Comparison of ENCODE assay signal across 12 cellular contexts in the genomic region with DNA sequence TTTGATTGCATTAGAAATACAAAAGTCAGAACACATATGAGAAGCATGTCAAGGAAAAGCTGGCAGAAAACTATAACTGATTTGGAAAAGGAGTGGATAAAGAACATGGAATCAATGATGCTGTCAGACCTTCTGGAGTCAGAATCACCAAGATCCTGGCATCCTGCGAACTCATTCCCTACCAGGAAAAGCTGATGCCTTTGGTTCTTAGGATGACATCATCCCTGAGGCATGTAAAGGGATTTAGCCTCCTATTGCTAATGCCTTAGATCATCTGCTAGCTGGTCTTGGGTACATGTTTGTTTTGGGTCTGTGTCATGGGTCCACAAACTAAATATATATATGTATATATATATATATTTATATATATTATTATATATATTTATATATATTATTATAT.
DNase-seq lines count a peak whose midpoint lies in the region; ATAC-seq, FAIRE-seq and TF ChIP-seq lines count a peak whose summit lies in the region.
"Had no signal": no experiment of that assay in that cellular context is flagged by ENCODE, and none has a peak within 500 bp of the region (broad histone marks: within the 10 kb centered on the region; RNA-seq: fewer than 3 reads in every experiment).

No MANE protein-coding gene starts in this region.

- H3K4me3 ChIP-seq in H1 (ENCODE audit: extremely low read depth in 1 of 4, insufficient read depth in 2 of 4, low read depth in 3 of 4, low read length in 4 of 4) = no peak overlapping the region
- H3K4me3 ChIP-seq in upper lobe of right lung = no peak overlapping the region
- no peak overlapping the region for H3K4me3 ChIP-seq in esophagus squamous epithelium
- H3K4me3 ChIP-seq: tibial nerve had no signal

- POLR2A ChIA-PET in H1 (lab: Charles Lee; ENCODE audit: partially characterized antibody) = no interaction called here

- H4K20me1 ChIP-seq in H1 (replicated peaks in 1 of 2; ENCODE audit: control insufficient read depth in 1 of 2, insufficient read depth in 2 of 2, low read length in 2 of 2) = no peaks in the 10 kb centered on the region

- H2BK5ac ChIP-seq in H1 (ENCODE audit: low read depth, low read length) = no peak overlapping the region

- no peak overlapping the region for H3K56ac ChIP-seq in H1 (replicated peaks; ENCODE audit: insufficient read length, low read depth, low read length)

- H3K9me3 ChIP-seq in H1 (ENCODE audit: insufficient read depth in 2 of 2, low read depth in 1 of 2, low read length in 1 of 2) = no peaks in the 10 kb centered on the region
- H3K9me3 ChIP-seq in upper lobe of right lung = no peaks in the 10 kb centered on the region
- no peaks in the 10 kb centered on the region for H3K9me3 ChIP-seq in esophagus squamous epithelium
- H3K9me3 ChIP-seq: tibial nerve had no signal

- H3K27me3 ChIP-seq in H1 (replicated peaks in 1 of 4; ENCODE audit: control insufficient read depth in 3 of 4, extremely low read depth in 1 of 4, insufficient read depth in 3 of 4, low read length in 3 of 4) (no peaks in the 10 kb centered on the region), upper lobe of right lung (no peaks in the 10 kb centered on the region), esophagus squamous epithelium (no peaks in the 10 kb centered on the region)
- H3K27me3 ChIP-seq: tibial nerve had no signal

- no peak overlapping the region for H3K14ac ChIP-seq in H1 (ENCODE audit: insufficient read length)

- H4K5ac ChIP-seq in H1 (ENCODE audit: insufficient read length, low read depth, low read length) = no peak overlapping the region

- no peak overlapping the region for H2BK15ac ChIP-seq in H1 (ENCODE audit: low read length)

- no peak for TF ChIP-seq EP300 in H1 (IDR thresholded peaks at IDR 0.05; ENCODE audit: borderline replicate concordance in 1 of 2, low read depth in 2 of 2, low read length in 2 of 2)

- H2AFZ ChIP-seq in H1 (ENCODE audit: low read length) = no peak overlapping the region

- DNase-seq in DMS53 treated with DMSO at 0.1 percent for 48 hours (lab: John Stamatoyannopoulos, UW; ENCODE audit: unreplicated experiment) = peak; percentile 8
- DNase-seq in NCI-H226 = peak; percentile 96
- no peak for DNase-seq in H1 (ENCODE audit: low read depth in 1 of 2, low spot score in 2 of 2)
- peak; percentile 69 for DNase-seq in myocyte (ENCODE audit: low read depth)
- no peak for DNase-seq in upper lobe of right lung
- no peak for DNase-seq in GDM1 (lab: John Stamatoyannopoulos, UW)
- no peak for DNase-seq in esophagus squamous epithelium (lab: John Stamatoyannopoulos, UW)
- DNase-seq in NCI-H2227 treated with DMSO at 0.1 percent for 48 hours (lab: John Stamatoyannopoulos, UW) = no peak
- DNase-seq: DND-41, NCI-H774, T-helper 17 cell had no signal

- no peak overlapping the region for H2BK120ac ChIP-seq in H1 (replicated peaks; ENCODE audit: low read depth, low read length)

- H4K8ac ChIP-seq in H1 (ENCODE audit: extremely low read depth, insufficient read depth, low read length) = no peak overlapping the region

- no peaks in the 10 kb centered on the region for H3K79me1 ChIP-seq in H1 (ENCODE audit: low read depth, low read length)

- H3K36me3 ChIP-seq in H1 (ENCODE audit: control insufficient read depth in 2 of 4, insufficient read depth in 4 of 4, low read length in 3 of 4) = no peaks in the 10 kb centered on the region
- no peaks in the 10 kb centered on the region for H3K36me3 ChIP-seq in upper lobe of right lung
- H3K36me3 ChIP-seq in esophagus squamous epithelium = no peaks in the 10 kb centered on the region
- H3K36me3 ChIP-seq: tibial nerve had no signal

- TF ChIP-seq CTCF in H1 (IDR thresholded peaks at IDR 0.05; ENCODE audit: control extremely low read depth in 1 of 3, insufficient read depth in 1 of 3, low read depth in 1 of 3, low read length in 3 of 3) = no peak
- TF ChIP-seq CTCF in upper lobe of right lung (IDR thresholded peaks at IDR 0.05) = no peak
- no peak for TF ChIP-seq CTCF in esophagus squamous epithelium (IDR thresholded peaks at IDR 0.05)

- no peak overlapping the region for H2BK12ac ChIP-seq in H1 (ENCODE audit: low read depth, low read length)

- H3K4me1 ChIP-seq in H1 (replicated peaks in 1 of 4; ENCODE audit: control insufficient read depth in 3 of 4, insufficient read depth in 4 of 4, low read length in 3 of 4) (peaks cover 0 to 10% (median 4%) of the 10 kb centered on the region in 4 experiments; a peak in 3 of 7 replicates), upper lobe of right lung (no peaks in the 10 kb centered on the region), esophagus squamous epithelium (no peaks in the 10 kb centered on the region)
- H3K4me1 ChIP-seq: tibial nerve had no signal

- no peak for ATAC-seq in upper lobe of right lung
- ATAC-seq: T-helper 17 cell had no signal

- H3K23me2 ChIP-seq in H1 (ENCODE audit: low read depth, low read length) = no peaks in the 10 kb centered on the region

- H3K9ac ChIP-seq in H1 (replicated peaks in 1 of 4; ENCODE audit: extremely low read depth in 1 of 4, low read depth in 3 of 4, low read length in 3 of 4) = no peak overlapping the region

- H3K4ac ChIP-seq in H1 (replicated peaks; ENCODE audit: insufficient read length, low read depth, low read length) = no peak overlapping the region

- 78% methylated on average over 1 of the region's 1 CpG; no CpG with 5 or more reads in 1 of the 2 experiments for WGBS in H1 (ENCODE audit: extremely low coverage in 1 of 2, insufficient coverage in 1 of 2, insufficient read length in 1 of 2, insufficient replicate concordance in 2 of 2, low coverage in 1 of 2, low lambda C conversion rate in 2 of 2, missing lambda C conversion rate in 1 of 2), 2 experiments
- 20 to 28% methylated on average over 1 of the region's 1 CpG for WGBS in esophagus squamous epithelium, 2 donors

- peak; percentile 97 for FAIRE-seq in H1 (lab: Jason Lieb, UNC)

- H3K27ac ChIP-seq in H1 (ENCODE audit: low read depth, low read length) = no peak overlapping the region
- no peak overlapping the region for H3K27ac ChIP-seq in upper lobe of right lung
- H3K27ac ChIP-seq in esophagus squamous epithelium = no peak overlapping the region
- H3K27ac ChIP-seq: tibial nerve had no signal

- no peak overlapping the region for H3K23ac ChIP-seq in H1 (ENCODE audit: insufficient read length)

- TF ChIP-seq RAD21 in H1 (IDR thresholded peaks at IDR 0.05 in 1 of 2, conservative IDR thresholded peaks at IDR 0.05 in 1 of 2; ENCODE audit: low read depth in 2 of 2, low read length in 2 of 2) = no peak

- CTCF ChIA-PET in H1 (lab: Charles Lee; ENCODE audit: partially characterized antibody) = interaction anchor here (0.6 to 1.6 kb wide), 2 partner anchors 16 to 633 kb away, joined by 3 read pairs; no protein-coding TSS in a partner anchor

- H3K79me2 ChIP-seq in H1 (ENCODE audit: control insufficient read depth in 1 of 2, insufficient read depth in 2 of 2, low read length in 2 of 2) = no peaks in the 10 kb centered on the region

- no peak for TF ChIP-seq POLR2A in H1 (IDR thresholded peaks at IDR 0.05; ENCODE audit: control extremely low read depth in 1 of 2, low read depth in 2 of 2, low read length in 2 of 2)
- TF ChIP-seq POLR2A in esophagus squamous epithelium (IDR thresholded peaks at IDR 0.05) = no peak

- H2BK20ac ChIP-seq in H1 (ENCODE audit: low read length) = no peak overlapping the region

- H4K91ac ChIP-seq in H1 (replicated peaks; ENCODE audit: insufficient read length, low read length) = no peak overlapping the region

- no peak overlapping the region for H3K18ac ChIP-seq in H1 (ENCODE audit: extremely low read depth, low read length)

- H2AK5ac ChIP-seq in H1 (ENCODE audit: low read depth, low read length) = no peak overlapping the region

- intact Hi-C loops in upper lobe of right lung (cut with DNase I) = no loop called here
- intact Hi-C loops in esophagus squamous epithelium (cut with DNase I) = no loop called here

- H3K4me2 ChIP-seq in H1 (ENCODE audit: insufficient read depth in 1 of 2, low read depth in 2 of 2, low read length in 2 of 2) = no peak overlapping the region

TF ChIP-seq in H1, 55 proteins besides CTCF, POLR2A, EP300 and RAD21:
- TF ChIP-seq JUND (IDR thresholded peaks at IDR 0.05; ENCODE audit: low read length) (peak; percentile 95), ZNF274 (IDR thresholded peaks at IDR 0.05; ENCODE audit: borderline replicate concordance, extremely low read depth, low read length) (no peak), KDM5A (IDR thresholded peaks at IDR 0.05; ENCODE audit: low read length) (no peak), SP1 (IDR thresholded peaks at IDR 0.05; ENCODE audit: low read depth, low read length) (no peak), TAF7 (optimal IDR thresholded peaks at IDR 0.05; ENCODE audit: borderline replicate concordance, low read depth, low read length) (no peak), TEAD4 (IDR thresholded peaks at IDR 0.05; ENCODE audit: low read depth, low read length) (0 out of 2 replicates have a peak, but pooled peaks have one; percentile 7), CBX8 (IDR thresholded peaks at IDR 0.05; ENCODE audit: borderline replicate concordance, low read depth, low read length) (no peak), CHD1 (IDR thresholded peaks at IDR 0.05; ENCODE audit: low read depth, low read length) (no peak), KDM1A (IDR thresholded peaks at IDR 0.05; ENCODE audit: borderline replicate concordance, low read length) (no peak), JUN (IDR thresholded peaks at IDR 0.05; ENCODE audit: low read depth, low read length) (peak; percentile 85), RNF2 (IDR thresholded peaks at IDR 0.05; ENCODE audit: borderline replicate concordance, low read depth, low read length, missing control alignments, poor library complexity, severe bottlenecking) (no peak), CBX5 (IDR thresholded peaks at IDR 0.05; ENCODE audit: low read depth, low read length) (no peak)
- TF ChIP-seq, protein P1, sequence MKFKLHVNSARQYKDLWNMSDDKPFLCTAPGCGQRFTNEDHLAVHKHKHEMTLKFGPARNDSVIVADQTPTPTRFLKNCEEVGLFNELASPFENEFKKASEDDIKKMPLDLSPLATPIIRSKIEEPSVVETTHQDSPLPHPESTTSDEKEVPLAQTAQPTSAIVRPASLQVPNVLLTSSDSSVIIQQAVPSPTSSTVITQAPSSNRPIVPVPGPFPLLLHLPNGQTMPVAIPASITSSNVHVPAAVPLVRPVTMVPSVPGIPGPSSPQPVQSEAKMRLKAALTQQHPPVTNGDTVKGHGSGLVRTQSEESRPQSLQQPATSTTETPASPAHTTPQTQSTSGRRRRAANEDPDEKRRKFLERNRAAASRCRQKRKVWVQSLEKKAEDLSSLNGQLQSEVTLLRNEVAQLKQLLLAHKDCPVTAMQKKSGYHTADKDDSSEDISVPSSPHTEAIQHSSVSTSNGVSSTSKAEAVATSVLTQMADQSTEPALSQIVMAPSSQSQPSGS (IDR thresholded peaks at IDR 0.05; ENCODE audit: low read length) = 0 out of 2 replicates have a peak, but pooled peaks have one; percentile 43
- TF ChIP-seq, protein P2, sequence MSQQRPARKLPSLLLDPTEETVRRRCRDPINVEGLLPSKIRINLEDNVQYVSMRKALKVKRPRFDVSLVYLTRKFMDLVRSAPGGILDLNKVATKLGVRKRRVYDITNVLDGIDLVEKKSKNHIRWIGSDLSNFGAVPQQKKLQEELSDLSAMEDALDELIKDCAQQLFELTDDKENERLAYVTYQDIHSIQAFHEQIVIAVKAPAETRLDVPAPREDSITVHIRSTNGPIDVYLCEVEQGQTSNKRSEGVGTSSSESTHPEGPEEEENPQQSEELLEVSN (IDR thresholded peaks at IDR 0.05) = no peak

Comparison
In these comparisons a context has a peak if more than half of its experiments do, and no peak if none do; other contexts are left out.
1. DNase-seq: peak in DMS53 treated with DMSO at 0.1 percent for 48 hours (single experiment), NCI-H226 (single experiment) and myocyte (single experiment); none in H1 (0 of 2), upper lobe of right lung (single experiment), GDM1 (single experiment), esophagus squamous epithelium (single experiment) and NCI-H2227 treated with DMSO at 0.1 percent for 48 hours (single experiment).